8 cellular contexts compared by ENCODE assay signal in the genomic region with DNA sequence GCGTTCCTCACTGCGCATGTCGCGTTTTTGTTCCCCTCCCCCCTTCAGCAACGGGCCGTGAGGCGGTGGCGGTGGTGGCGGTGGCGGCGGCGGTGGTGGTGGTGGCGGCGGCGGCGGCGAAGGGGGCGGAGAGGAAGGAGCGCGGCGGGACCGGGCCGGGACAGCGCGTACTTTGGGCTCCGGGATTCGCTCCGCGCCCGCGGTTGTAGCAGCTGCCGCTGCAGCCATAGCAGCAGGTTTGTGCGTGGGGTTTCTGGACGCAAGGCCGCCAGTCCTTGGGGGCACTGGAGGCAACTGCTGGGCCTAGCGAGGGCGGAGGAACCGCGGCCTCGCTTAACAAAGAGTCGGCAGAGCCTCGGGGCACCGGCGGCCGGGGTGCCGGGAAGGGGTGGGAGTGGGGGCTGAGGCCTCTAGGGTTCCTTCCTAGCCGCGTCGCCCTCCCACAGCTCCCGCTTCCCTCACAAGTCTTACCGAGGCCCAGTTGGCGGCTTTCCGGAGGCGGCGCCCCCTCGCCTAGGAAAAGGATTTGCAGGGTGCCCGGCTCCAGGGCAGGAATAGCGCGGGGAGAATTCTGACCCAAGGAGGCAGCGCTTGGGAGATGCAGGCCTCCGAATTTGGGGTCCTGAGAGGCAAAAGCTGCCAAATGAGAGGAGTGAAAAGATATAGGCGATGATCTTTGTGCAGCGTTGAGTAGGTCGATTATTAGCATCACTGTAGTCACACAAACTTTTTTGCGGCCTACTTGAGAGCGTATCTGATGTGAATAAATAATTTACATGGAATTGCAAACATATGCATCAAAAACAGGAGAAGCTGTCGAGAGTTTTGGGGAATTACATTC. TPM values are rescaled to one million over a fixed set of nuclear protein-coding genes. Genes with fewer than 3 reads are reported as not detected.
DNase-seq lines count a peak whose midpoint lies in the region; ATAC-seq, FAIRE-seq and TF ChIP-seq lines count a peak whose summit lies in the region.

Gene DDX42, plus strand, starts transcription at position 30 of the 841 bp plus-strand sequence. CDS start 12,880 bp downstream, outside the sequence.

- peak within 1 kb of the TSS; percentile 90 to 100 (median 95) for H3K27ac Mint-ChIP-seq in IgD-negative memory B cell
- H3K27ac Mint-ChIP-seq in T-helper 1 cell treated with Interleukin-12 subunit alpha and Interleukin-12 subunit beta and Interleukin-4 antibody, amounts not matched to agents 30 μg/mL and 1 μg/mL, for 36 hours: peak within 1 kb of the TSS; percentile 100

- H3K36me3 ChIP-seq in kidney (ENCODE audit: control insufficient read depth in 1 of 2, insufficient read depth in 2 of 2, low read length in 2 of 2): peaks cover 2 to 4% of the 10 kb centered on the region in 2 donors

- H3K27ac ChIP-seq in caudate nucleus (ENCODE audit: low read depth, low read length) (peak within 1 kb of the TSS; percentile 99), kidney (ENCODE audit: low read depth in 2 of 2, low read length in 2 of 2) (peak within 1 kb of the TSS; percentile 98 to 99)

- TF ChIP-seq CTCF in AG09319 (IDR thresholded peaks at IDR 0.05; ENCODE audit: low read depth, low read length): peak; percentile 3
- peak; percentile 8 for TF ChIP-seq CTCF in kidney (IDR thresholded peaks at IDR 0.05; ENCODE audit: borderline replicate concordance, extremely low read depth, insufficient read depth)

- peak within 1 kb of the TSS; percentile 90 to 97 for H3K4me3 ChIP-seq in kidney (ENCODE audit: low read length in 2 of 2)

- H3K9me3 Mint-ChIP-seq in IgD-negative memory B cell: no peaks in the 10 kb centered on the region
- no peaks in the 10 kb centered on the region for H3K9me3 Mint-ChIP-seq in T-helper 1 cell treated with Interleukin-12 subunit alpha and Interleukin-12 subunit beta and Interleukin-4 antibody, amounts not matched to agents 30 μg/mL and 1 μg/mL, for 36 hours

- no peak for ATAC-seq in GM21367 (IDR thresholded peaks at IDR 0.05; ENCODE audit: unreplicated experiment)

- peaks cover 0 to 13% of the 10 kb centered on the region in 2 donors for H3K4me1 ChIP-seq in kidney (ENCODE audit: control insufficient read depth in 1 of 2, insufficient read depth in 1 of 2, low read depth in 1 of 2, low read length in 2 of 2)

- H3K27me3 Mint-ChIP-seq in IgD-negative memory B cell: no peaks in the 10 kb centered on the region
- H3K27me3 Mint-ChIP-seq in T-helper 1 cell treated with Interleukin-12 subunit alpha and Interleukin-12 subunit beta and Interleukin-4 antibody, amounts not matched to agents 30 μg/mL and 1 μg/mL, for 36 hours (ENCODE audit: low read depth): no peaks in the 10 kb centered on the region

- H3K9ac ChIP-seq in kidney (ENCODE audit: low read length in 2 of 2): peak within 1 kb of the TSS; percentile 91 to 97

- no peaks in the 10 kb centered on the region for H3K36me3 Mint-ChIP-seq in IgD-negative memory B cell
- H3K36me3 Mint-ChIP-seq in T-helper 1 cell treated with Interleukin-12 subunit alpha and Interleukin-12 subunit beta and Interleukin-4 antibody, amounts not matched to agents 30 μg/mL and 1 μg/mL, for 36 hours (ENCODE audit: low read depth): peaks cover 20% of the 10 kb centered on the region

- no peak for FAIRE-seq in kidney (lab: Jason Lieb, UNC)

- peak within 1 kb of the TSS; percentile 86 to 98 (median 94) for H3K4me3 Mint-ChIP-seq in IgD-negative memory B cell
- H3K4me3 Mint-ChIP-seq in T-helper 1 cell treated with Interleukin-12 subunit alpha and Interleukin-12 subunit beta and Interleukin-4 antibody, amounts not matched to agents 30 μg/mL and 1 μg/mL, for 36 hours: peak within 1 kb of the TSS; percentile 96

- H3K4me1 Mint-ChIP-seq in IgD-negative memory B cell: peaks cover 25 to 42% (median 33%) of the 10 kb centered on the region in 3 donors
- H3K4me1 Mint-ChIP-seq in T-helper 1 cell treated with Interleukin-12 subunit alpha and Interleukin-12 subunit beta and Interleukin-4 antibody, amounts not matched to agents 30 μg/mL and 1 μg/mL, for 36 hours (ENCODE audit: low read depth): peaks cover 36% of the 10 kb centered on the region

- DNase-seq in AG09319 (ENCODE audit: extremely low read depth, low read depth) (no peak), GM19238 (ENCODE audit: insufficient read length, low spot score) (peak; percentile 17), caudate nucleus (lab: John Stamatoyannopoulos, UW) (peak in 42 of 61 donors; percentile 7 to 78 (median 46)), kidney (peak; percentile 97)
- DNase-seq in stimulated activated CD4-positive, alpha-beta T cell treated with anti-CD3 and anti-CD28 coated beads, Interleukin-2, amount 100 ng/mL, for 4 hours (ENCODE audit: low read depth): peak; percentile 21

- intact Hi-C loops in kidney (cut with DNase I): no loop called here

- H3K9me3 ChIP-seq in kidney (ENCODE audit: control insufficient read depth in 1 of 2, low read length in 2 of 2): no peaks in the 10 kb centered on the region

RNA-seq across cellular contexts. Expression of gene DDX42, which starts in this region (rescaled TPM):
- polyA plus RNA-seq in IgD-negative memory B cell: 16.2 TPM
- total RNA-seq in kidney: 104 TPM
- 38.6 TPM for polyA plus RNA-seq in kidney (ENCODE audit: insufficient read depth, low read depth, low replicate concordance)
